ENCODE assay signal across 27 cellular contexts in the genomic region with DNA sequence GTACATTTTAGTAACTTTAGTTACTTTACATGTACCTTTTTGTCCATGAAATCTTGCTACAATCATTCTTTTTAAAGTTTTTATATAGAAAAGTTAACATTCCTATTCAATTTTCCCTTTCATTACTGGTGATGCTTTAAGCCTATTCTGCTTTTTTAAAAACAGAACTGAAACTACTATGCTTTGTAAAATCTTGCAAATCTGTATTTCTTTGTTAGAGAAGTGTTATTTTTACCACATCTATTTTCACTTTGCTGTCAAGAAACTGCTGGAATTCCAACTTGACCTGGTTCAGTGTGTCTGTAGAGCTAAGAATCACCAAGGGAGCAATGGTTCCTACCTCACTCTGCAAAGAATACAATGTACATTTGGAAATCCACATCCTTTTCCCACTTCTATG. TPM values are rescaled to one million over a fixed set of nuclear protein-coding genes. Genes with fewer than 3 reads are reported as not detected.
A peak's percentile ranks its signal among the peaks of the same experiment; 100 is the strongest.
DNase-seq lines count a peak whose midpoint lies in the region; ATAC-seq and TF ChIP-seq lines count a peak whose summit lies in the region.
"Had no signal": no experiment of that assay in that cellular context is flagged by ENCODE, and none has a peak within 500 bp of the region (broad histone marks: within the 10 kb centered on the region; RNA-seq: fewer than 3 reads in every experiment).

No MANE protein-coding gene starts in this region.

- no peak for TF ChIP-seq CTCF in osteocyte (IDR thresholded peaks at IDR 0.05)
- TF ChIP-seq CTCF in HFFc6 (IDR thresholded peaks at IDR 0.05), result no peak

- H3K27me3 Mint-ChIP-seq in osteocyte (ENCODE audit: unreplicated experiment) (no peaks in the 10 kb centered on the region), HFFc6 (ENCODE audit: insufficient read depth) (no peaks in the 10 kb centered on the region; the same call in 1 of the 2 replicates)
- H3K27me3 Mint-ChIP-seq in naive thymus-derived CD8-positive, alpha-beta T cell, result peaks cover 2 to 18% (median 8%) of the 10 kb centered on the region in 5 donors
- H3K27me3 Mint-ChIP-seq: naive B cell had no signal

- H3K4me1 Mint-ChIP-seq in osteocyte (ENCODE audit: unreplicated experiment) (peaks cover 4% of the 10 kb centered on the region), HFFc6 (ENCODE audit: low read depth) (no peaks in the 10 kb centered on the region)
- no peaks in the 10 kb centered on the region for H3K4me1 Mint-ChIP-seq in naive thymus-derived CD8-positive, alpha-beta T cell
- H3K4me1 Mint-ChIP-seq: immature natural killer cell, naive B cell had no signal

- POLR2A ChIA-PET in naive thymus-derived CD8-positive, alpha-beta T cell (lab: Charles Lee), result no interaction called here

- H3K4me3 Mint-ChIP-seq in osteocyte (ENCODE audit: unreplicated experiment) (no peak overlapping the region), HFFc6 (no peak overlapping the region)
- no peak overlapping the region for H3K4me3 Mint-ChIP-seq in naive thymus-derived CD8-positive, alpha-beta T cell
- H3K4me3 Mint-ChIP-seq: activated CD8-positive, alpha-beta T cell treated with anti-CD3 and anti-CD28 coated beads for 36 hours; activated naive CD8-positive, alpha-beta T cell; CD8-positive, alpha-beta T cell; dendritic cell treated with granulocyte-macrophage colony-stimulating factor and Interleukin-4, amounts not matched to agents 40 ng/mL and 50 ng/mL, for 4 days; immature natural killer cell; naive B cell had no signal

- H3K27ac Mint-ChIP-seq in osteocyte (ENCODE audit: unreplicated experiment) (peak overlapping the region; percentile 35), HFFc6 (no peak overlapping the region)
- H3K27ac Mint-ChIP-seq in naive thymus-derived CD8-positive, alpha-beta T cell, result no peak overlapping the region
- H3K27ac Mint-ChIP-seq: activated CD8-positive, alpha-beta T cell treated with anti-CD3 and anti-CD28 coated beads for 36 hours; activated naive CD8-positive, alpha-beta T cell; CD8-positive, alpha-beta T cell; immature natural killer cell; naive B cell had no signal

- no peak for DNase-seq in osteocyte (ENCODE audit: extremely low spot score, unreplicated experiment)
- no peak for DNase-seq in HFFc6
- no peak for DNase-seq in naive thymus-derived CD8-positive, alpha-beta T cell
- no peak for DNase-seq in NCI-H510A treated with DMSO at 0.1 percent for 48 hours (lab: John Stamatoyannopoulos, UW)
- DNase-seq: activated CD4-positive, alpha-beta T cell treated with anti-CD3 and anti-CD28 coated beads for 1 hour; activated CD8-positive, alpha-beta T cell treated with anti-CD3 and anti-CD28 coated beads for 36 hours; aorta; CD8-positive, alpha-beta T cell; gastrocnemius medialis; hippocampal formation; immature natural killer cell; Karpas-422; left lung; naive B cell; NCI-H1048; NCI-H187; NCI-H2227 treated with DMSO at 0.1 percent for 48 hours; nucleus accumbens; PC-9; SHP77 treated with DMSO at 0.1 percent for 48 hours; T-helper 1 cell; transverse colon had no signal

- H3K36me3 Mint-ChIP-seq in osteocyte (ENCODE audit: unreplicated experiment), result no peaks in the 10 kb centered on the region
- H3K36me3 Mint-ChIP-seq in HFFc6 (ENCODE audit: low read depth), result no peaks in the 10 kb centered on the region
- no peaks in the 10 kb centered on the region for H3K36me3 Mint-ChIP-seq in naive thymus-derived CD8-positive, alpha-beta T cell
- H3K36me3 Mint-ChIP-seq: activated naive CD8-positive, alpha-beta T cell; CD8-positive, alpha-beta T cell; immature natural killer cell; naive B cell had no signal

- H3K9me3 Mint-ChIP-seq in osteocyte (ENCODE audit: unreplicated experiment) (peaks cover 3% of the 10 kb centered on the region), HFFc6 (peaks cover 5% of the 10 kb centered on the region; the same call in 1 of the 2 replicates)
- peaks cover 0 to 10% (median 3%) of the 10 kb centered on the region in 9 donors for H3K9me3 Mint-ChIP-seq in naive thymus-derived CD8-positive, alpha-beta T cell
- H3K9me3 Mint-ChIP-seq: activated CD8-positive, alpha-beta T cell treated with anti-CD3 and anti-CD28 coated beads for 36 hours; CD8-positive, alpha-beta T cell; dendritic cell treated with granulocyte-macrophage colony-stimulating factor and Interleukin-4, amounts not matched to agents 40 ng/mL and 50 ng/mL, for 4 days had no signal

- ATAC-seq in GM18861 (IDR thresholded peaks at IDR 0.05; ENCODE audit: unreplicated experiment), result peak; percentile 57
- ATAC-seq in GM21717 (IDR thresholded peaks at IDR 0.05; ENCODE audit: unreplicated experiment), result peak; percentile 77
- ATAC-seq in HG03378 (IDR thresholded peaks at IDR 0.05; ENCODE audit: unreplicated experiment), result peak; percentile 67
- no peak for ATAC-seq in naive thymus-derived CD8-positive, alpha-beta T cell
- ATAC-seq: activated CD8-positive, alpha-beta T cell treated with anti-CD3 and anti-CD28 coated beads for 36 hours; CD8-positive, alpha-beta T cell; gastrocnemius medialis; left lung had no signal

RNA-seq across cellular contexts. Expression of a gene that starts 21.8 kb away (rescaled TPM):
- total RNA-seq in osteocyte, result 15.8 and 18.6 TPM in 2 replicates
- not detected for total RNA-seq in HFFc6 (2021; fragmentation: NEBNext Ultra II Directional; extraction: Animal tissue kit (Norgen Biotek cat#: 25700))
- not detected for total RNA-seq in naive thymus-derived CD8-positive, alpha-beta T cell
- not detected for polyA plus RNA-seq in naive thymus-derived CD8-positive, alpha-beta T cell
- total RNA-seq: activated CD8-positive, alpha-beta T cell treated with anti-CD3 and anti-CD28 coated beads for 36 hours; CD8-positive, alpha-beta T cell had no signal
- polyA plus RNA-seq: immature natural killer cell had no signal

Comparison
In these comparisons a context has a peak if more than half of its experiments do, and no peak if none do; other contexts are left out.
1. ATAC-seq: peak in GM18861 (single experiment), GM21717 (single experiment) and HG03378 (single experiment); none in naive thymus-derived CD8-positive, alpha-beta T cell (0 of 2).
2. RNA of a gene that starts 21.8 kb away (total RNA-seq): 15.8 to 18.6 TPM in osteocyte; not detected in HFFc6 and not detected in naive thymus-derived CD8-positive, alpha-beta T cell; every median in the first group is over 10 times any median in the second.